Comparison of ENCODE assay signal across 10 cellular contexts in genomic region chr2:60883896-60884295, GRCh38. TPM values are rescaled to one million over a fixed set of nuclear protein-coding genes. Genes with fewer than 3 reads are reported as not detected.
A peak's percentile ranks its signal among the peaks of the same experiment; 100 is the strongest.
DNase-seq lines count a peak whose midpoint lies in the region; ATAC-seq and TF ChIP-seq lines count a peak whose summit lies in the region.
"Had no signal": no experiment of that assay in that cellular context is flagged by ENCODE, and none has a peak within 500 bp of the region (broad histone marks: within the 10 kb centered on the region; RNA-seq: fewer than 3 reads in every experiment).

No MANE protein-coding gene starts in this region.

- TF ChIP-seq POLR2A in spleen (IDR thresholded peaks at IDR 0.05), result no peak

- ATAC-seq in T-helper 17 cell (no peak), sciatic nerve (no peak), HG03280 (IDR thresholded peaks at IDR 0.05; ENCODE audit: unreplicated experiment) (no peak)

- DNase-seq in NCI-H1694 treated with DMSO at 0.1 percent for 48 hours (lab: John Stamatoyannopoulos, UW), result peak; percentile 18
- no peak for DNase-seq in NCI-H1694 (lab: John Stamatoyannopoulos, UW)
- DNase-seq in T-helper 17 cell, result no peak
- DNase-seq in fibroblast of pulmonary artery (ENCODE audit: low read depth), result no peak
- no peak for DNase-seq in spleen
- DNase-seq in NCI-H345 treated with DMSO at 0.1 percent for 48 hours (lab: John Stamatoyannopoulos, UW; ENCODE audit: unreplicated experiment), result no peak
- DNase-seq in sciatic nerve (ENCODE audit: low spot score), result no peak
- DNase-seq: amniotic stem cell had no signal

- 7 to 22% (median 15%) methylated on average over 2 of the region's 2 CpGs for WGBS in spleen, 5 donors

- H3K4me1 Mint-ChIP-seq in T-helper 17 cell, result peaks cover 38% of the 10 kb centered on the region

- peaks cover 0 to 5% (median 0%) of the 10 kb centered on the region in 6 donors for H3K36me3 ChIP-seq in spleen

- H3K27ac Mint-ChIP-seq in T-helper 17 cell, result peak overlapping the region; percentile 98

- peak overlapping the region; percentile 82 for H3K4me3 ChIP-seq in fibroblast of pulmonary artery (replicated peaks; ENCODE audit: low read depth, low read length)
- H3K4me3 ChIP-seq in spleen, result peak overlapping the region; percentile 1 to 86 (median 66)

- intact Hi-C loops in spleen (cut with DNase I; ENCODE audit: low total_unique reads) (no loop called here), sciatic nerve (cut with DNase I) (loop anchor here (5.0 kb wide), 1 partner anchor 653 kb away; the partner anchor contains the start of gene XPO1)

- H3K27ac ChIP-seq in spleen, result peak overlapping the region; percentile 98 to 100 (median 99)
- H3K27ac ChIP-seq: 22Rv1 had no signal

- H3K27me3 ChIP-seq in spleen (replicated peaks in 1 of 7), result no peaks in the 10 kb centered on the region

- no peaks in the 10 kb centered on the region for H3K36me3 Mint-ChIP-seq in T-helper 17 cell (ENCODE audit: low read depth)

- peak overlapping the region; percentile 99 for H3K4me3 Mint-ChIP-seq in T-helper 17 cell

- TF ChIP-seq CTCF in fibroblast of pulmonary artery (IDR thresholded peaks at IDR 0.05; ENCODE audit: low read length, missing control alignments) (no peak), spleen (IDR thresholded peaks at IDR 0.05 in 8 of 11, conservative IDR thresholded peaks at IDR 0.05 in 3 of 11) (no peak)

- H3K27me3 Mint-ChIP-seq in T-helper 17 cell, result no peaks in the 10 kb centered on the region

- H3K9me3 ChIP-seq in T-helper 17 cell (ENCODE audit: control insufficient read depth, low read length, poor library complexity, severe bottlenecking) (no peaks in the 10 kb centered on the region), spleen (no peaks in the 10 kb centered on the region)

- peaks cover 28 to 76% (median 60%) of the 10 kb centered on the region in 6 donors for H3K4me1 ChIP-seq in spleen

RNA-seq across cellular contexts. Expression of gene REL, which starts 2.5 kb away (rescaled TPM):
- 10 to 100 TPM; 90.9 to 96.2 TPM for total RNA-seq in T-helper 17 cell
- total RNA-seq in spleen, result 10 to 100 TPM; 53.4 to 68.8 (median 56.2) TPM
- polyA plus RNA-seq in spleen, result 1 to 10 TPM; 1.3 to 4.7 (median 1.5) TPM
- total RNA-seq in sciatic nerve, result 28.4 TPM
